In genomic region chr4:153153339-153153851, GRCh38 we compare ENCODE assay signal across 1 cellular context.
TF ChIP-seq lines count a peak whose summit lies in the region.

No MANE protein-coding gene starts in this region.

TF ChIP-seq in WTC11, 78 proteins besides CTCF, POLR2A, EP300 and RAD21 (continued from another document):
- TF ChIP-seq, protein P1, sequence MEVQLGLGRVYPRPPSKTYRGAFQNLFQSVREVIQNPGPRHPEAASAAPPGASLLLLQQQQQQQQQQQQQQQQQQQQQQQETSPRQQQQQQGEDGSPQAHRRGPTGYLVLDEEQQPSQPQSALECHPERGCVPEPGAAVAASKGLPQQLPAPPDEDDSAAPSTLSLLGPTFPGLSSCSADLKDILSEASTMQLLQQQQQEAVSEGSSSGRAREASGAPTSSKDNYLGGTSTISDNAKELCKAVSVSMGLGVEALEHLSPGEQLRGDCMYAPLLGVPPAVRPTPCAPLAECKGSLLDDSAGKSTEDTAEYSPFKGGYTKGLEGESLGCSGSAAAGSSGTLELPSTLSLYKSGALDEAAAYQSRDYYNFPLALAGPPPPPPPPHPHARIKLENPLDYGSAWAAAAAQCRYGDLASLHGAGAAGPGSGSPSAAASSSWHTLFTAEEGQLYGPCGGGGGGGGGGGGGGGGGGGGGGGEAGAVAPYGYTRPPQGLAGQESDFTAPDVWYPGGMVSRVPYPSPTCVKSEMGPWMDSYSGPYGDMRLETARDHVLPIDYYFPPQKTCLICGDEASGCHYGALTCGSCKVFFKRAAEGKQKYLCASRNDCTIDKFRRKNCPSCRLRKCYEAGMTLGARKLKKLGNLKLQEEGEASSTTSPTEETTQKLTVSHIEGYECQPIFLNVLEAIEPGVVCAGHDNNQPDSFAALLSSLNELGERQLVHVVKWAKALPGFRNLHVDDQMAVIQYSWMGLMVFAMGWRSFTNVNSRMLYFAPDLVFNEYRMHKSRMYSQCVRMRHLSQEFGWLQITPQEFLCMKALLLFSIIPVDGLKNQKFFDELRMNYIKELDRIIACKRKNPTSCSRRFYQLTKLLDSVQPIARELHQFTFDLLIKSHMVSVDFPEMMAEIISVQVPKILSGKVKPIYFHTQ (CRISPR knock-in tag; IDR thresholded peaks at IDR 0.05): no peak
- peak; percentile 12; the same call in 1 of the 2 replicates for TF ChIP-seq ZBTB21 (CRISPR knock-in tag; IDR thresholded peaks at IDR 0.05; ENCODE audit: borderline replicate concordance)
- TF ChIP-seq ESRRA (CRISPR knock-in tag; IDR thresholded peaks at IDR 0.05; ENCODE audit: borderline replicate concordance): no peak
- TF ChIP-seq ZNF232 (CRISPR knock-in tag; IDR thresholded peaks at IDR 0.05): no peak
- TF ChIP-seq, protein P2, sequence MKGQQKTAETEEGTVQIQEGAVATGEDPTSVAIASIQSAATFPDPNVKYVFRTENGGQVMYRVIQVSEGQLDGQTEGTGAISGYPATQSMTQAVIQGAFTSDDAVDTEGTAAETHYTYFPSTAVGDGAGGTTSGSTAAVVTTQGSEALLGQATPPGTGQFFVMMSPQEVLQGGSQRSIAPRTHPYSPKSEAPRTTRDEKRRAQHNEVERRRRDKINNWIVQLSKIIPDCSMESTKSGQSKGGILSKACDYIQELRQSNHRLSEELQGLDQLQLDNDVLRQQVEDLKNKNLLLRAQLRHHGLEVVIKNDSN (CRISPR knock-in tag; IDR thresholded peaks at IDR 0.05): peak; percentile 35; the same call in 1 of the 2 replicates
- TF ChIP-seq FOXK1 (CRISPR knock-in tag; IDR thresholded peaks at IDR 0.05): peak; percentile 38; the same call in 1 of the 2 replicates
- no peak for TF ChIP-seq ARID4B (CRISPR knock-in tag; IDR thresholded peaks at IDR 0.05; ENCODE audit: borderline replicate concordance)
- TF ChIP-seq, protein P3, sequence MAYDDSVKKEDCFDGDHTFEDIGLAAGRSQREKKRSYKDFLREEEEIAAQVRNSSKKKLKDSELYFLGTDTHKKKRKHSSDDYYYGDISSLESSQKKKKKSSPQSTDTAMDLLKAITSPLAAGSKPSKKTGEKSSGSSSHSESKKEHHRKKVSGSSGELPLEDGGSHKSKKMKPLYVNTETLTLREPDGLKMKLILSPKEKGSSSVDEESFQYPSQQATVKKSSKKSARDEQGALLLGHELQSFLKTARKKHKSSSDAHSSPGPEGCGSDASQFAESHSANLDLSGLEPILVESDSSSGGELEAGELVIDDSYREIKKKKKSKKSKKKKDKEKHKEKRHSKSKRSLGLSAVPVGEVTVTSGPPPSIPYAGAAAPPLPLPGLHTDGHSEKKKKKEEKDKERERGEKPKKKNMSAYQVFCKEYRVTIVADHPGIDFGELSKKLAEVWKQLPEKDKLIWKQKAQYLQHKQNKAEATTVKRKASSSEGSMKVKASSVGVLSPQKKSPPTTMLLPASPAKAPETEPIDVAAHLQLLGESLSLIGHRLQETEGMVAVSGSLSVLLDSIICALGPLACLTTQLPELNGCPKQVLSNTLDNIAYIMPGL (CRISPR knock-in tag; IDR thresholded peaks at IDR 0.05): peak; percentile 54; the same call in 1 of the 2 replicates
- TF ChIP-seq, protein P4, sequence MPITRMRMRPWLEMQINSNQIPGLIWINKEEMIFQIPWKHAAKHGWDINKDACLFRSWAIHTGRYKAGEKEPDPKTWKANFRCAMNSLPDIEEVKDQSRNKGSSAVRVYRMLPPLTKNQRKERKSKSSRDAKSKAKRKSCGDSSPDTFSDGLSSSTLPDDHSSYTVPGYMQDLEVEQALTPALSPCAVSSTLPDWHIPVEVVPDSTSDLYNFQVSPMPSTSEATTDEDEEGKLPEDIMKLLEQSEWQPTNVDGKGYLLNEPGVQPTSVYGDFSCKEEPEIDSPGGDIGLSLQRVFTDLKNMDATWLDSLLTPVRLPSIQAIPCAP (CRISPR knock-in tag; IDR thresholded peaks at IDR 0.05): no peak
- TF ChIP-seq CDX4 (CRISPR knock-in tag; IDR thresholded peaks at IDR 0.05; ENCODE audit: borderline replicate concordance): no peak
- TF ChIP-seq, protein P5, sequence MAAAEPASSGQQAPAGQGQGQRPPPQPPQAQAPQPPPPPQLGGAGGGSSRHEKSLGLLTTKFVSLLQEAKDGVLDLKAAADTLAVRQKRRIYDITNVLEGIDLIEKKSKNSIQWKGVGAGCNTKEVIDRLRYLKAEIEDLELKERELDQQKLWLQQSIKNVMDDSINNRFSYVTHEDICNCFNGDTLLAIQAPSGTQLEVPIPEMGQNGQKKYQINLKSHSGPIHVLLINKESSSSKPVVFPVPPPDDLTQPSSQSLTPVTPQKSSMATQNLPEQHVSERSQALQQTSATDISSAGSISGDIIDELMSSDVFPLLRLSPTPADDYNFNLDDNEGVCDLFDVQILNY (CRISPR knock-in tag; IDR thresholded peaks at IDR 0.05): peak; percentile 58; the same call in 1 of the 2 replicates
